9 cellular contexts compared by ENCODE assay signal in the genomic region with DNA sequence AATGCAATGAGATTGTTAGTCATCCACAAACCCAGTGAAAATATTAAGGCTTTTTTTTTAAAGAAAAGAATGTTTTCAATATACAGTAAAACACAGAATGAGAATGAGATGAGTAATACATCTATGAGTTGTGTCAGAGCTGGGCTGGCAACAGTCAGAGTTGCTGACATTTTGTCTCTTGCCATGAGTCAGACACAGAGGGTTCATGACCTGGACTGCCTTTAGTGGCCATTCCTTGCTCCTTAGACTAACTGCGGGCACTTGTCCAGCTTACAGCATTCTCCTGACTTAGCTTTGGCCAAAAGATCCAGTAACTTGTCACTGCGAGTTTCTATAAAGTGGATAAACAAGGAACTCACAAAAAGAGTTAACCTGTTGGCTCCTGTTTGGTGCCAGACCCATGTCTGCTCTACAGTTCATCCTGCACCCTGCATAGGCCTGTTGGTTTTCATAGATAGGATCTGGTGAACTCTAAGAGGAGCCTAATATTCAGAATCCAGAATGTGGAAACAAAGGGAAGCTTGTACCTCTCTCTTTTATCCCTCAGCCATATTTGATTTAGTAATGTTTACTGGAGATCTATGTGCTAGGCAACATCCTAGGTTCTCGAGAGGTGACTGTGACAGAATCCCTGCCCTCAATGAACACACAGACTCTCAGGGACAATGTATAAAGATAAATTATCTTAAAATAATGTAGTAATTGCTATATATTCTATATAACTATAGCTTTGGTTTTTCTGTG.
A peak's percentile ranks its signal among the peaks of the same experiment; 100 is the strongest.
DNase-seq lines count a peak whose midpoint lies in the region; ATAC-seq and TF ChIP-seq lines count a peak whose summit lies in the region.
"Had no signal": no experiment of that assay in that cellular context is flagged by ENCODE, and none has a peak within 500 bp of the region (broad histone marks: within the 10 kb centered on the region; RNA-seq: fewer than 3 reads in every experiment).

No MANE protein-coding gene starts in this region.

- no peak overlapping the region for H3K14ac ChIP-seq in mesenchymal stem cell (ENCODE audit: low read length in 2 of 2)

- peaks cover 3% of the 10 kb centered on the region for H3K4me1 ChIP-seq in mesenchymal stem cell (ENCODE audit: control insufficient read depth, insufficient read depth, low read depth, low read length)
- H3K4me1 ChIP-seq: SJCRH30 had no signal

- peak overlapping the region; percentile 28 for H3K27ac ChIP-seq in mesenchymal stem cell (ENCODE audit: low read length, poor library complexity, severe bottlenecking)
- H3K27ac ChIP-seq: SJCRH30 had no signal

- H4K91ac ChIP-seq in mesenchymal stem cell (ENCODE audit: low read length), result no peak overlapping the region

- no peak overlapping the region for H3K4me2 ChIP-seq in mesenchymal stem cell (ENCODE audit: low read length, poor library complexity, severe bottlenecking)

- DNase-seq in AG20443 (ENCODE audit: low spot score) (peak; percentile 93), HT-29 (ENCODE audit: low spot score) (peak; percentile 58), choroid plexus epithelial cell (ENCODE audit: low read depth) (peak; percentile 95), mesenchymal stem cell (peak; percentile 94), NCI-H1694 treated with DMSO at 0.1 percent for 48 hours (lab: John Stamatoyannopoulos, UW) (no peak), NCI-H82 (lab: John Stamatoyannopoulos, UW) (no peak), NCI-H524 (lab: John Stamatoyannopoulos, UW) (no peak)
- DNase-seq: SJCRH30 had no signal

- H3K4ac ChIP-seq in mesenchymal stem cell (ENCODE audit: low read depth in 1 of 2, low read length in 2 of 2), result no peak overlapping the region

- H2BK12ac ChIP-seq in mesenchymal stem cell (ENCODE audit: low read length in 2 of 2), result peak overlapping the region in 1 of 2 experiments; percentile 57

- no peak for ATAC-seq in HG02852 (IDR thresholded peaks at IDR 0.05; ENCODE audit: unreplicated experiment)

- H3K36me3 ChIP-seq in mesenchymal stem cell (ENCODE audit: control insufficient read depth in 1 of 2, insufficient read depth in 2 of 2, low read depth in 1 of 2, low read length in 2 of 2), result no peaks in the 10 kb centered on the region
- H3K36me3 ChIP-seq: SJCRH30 had no signal

- H2BK15ac ChIP-seq in mesenchymal stem cell (ENCODE audit: low read depth, poor library complexity, severe bottlenecking), result no peak overlapping the region

- peak overlapping the region; percentile 70 for H3K9ac ChIP-seq in mesenchymal stem cell (ENCODE audit: low read length)

- no peak overlapping the region for H2AK5ac ChIP-seq in mesenchymal stem cell (ENCODE audit: low read length, severe bottlenecking)

- 0% methylated on average over 2 of the region's 3 CpGs for WGBS in mesenchymal stem cell

- H2BK5ac ChIP-seq in mesenchymal stem cell (ENCODE audit: low read depth, low read length, poor library complexity, severe bottlenecking), result no peak overlapping the region

- H2BK120ac ChIP-seq in mesenchymal stem cell (ENCODE audit: low read depth, low read length), result no peak overlapping the region

- H3K79me1 ChIP-seq in mesenchymal stem cell (replicated peaks; ENCODE audit: low read length, poor library complexity, severe bottlenecking), result no peaks in the 10 kb centered on the region

- no peak overlapping the region for H4K8ac ChIP-seq in mesenchymal stem cell (ENCODE audit: low read length)

- H3K9me3 ChIP-seq in mesenchymal stem cell (ENCODE audit: control insufficient read depth, low read length), result no peaks in the 10 kb centered on the region
- H3K9me3 ChIP-seq: SJCRH30 had no signal

- no peak for TF ChIP-seq CTCF in choroid plexus epithelial cell (conservative IDR thresholded peaks at IDR 0.05; ENCODE audit: low read depth, low read length)

- no peak overlapping the region for H3K4me3 ChIP-seq in choroid plexus epithelial cell (ENCODE audit: low read depth, low read length)
- no peak overlapping the region for H3K4me3 ChIP-seq in mesenchymal stem cell (ENCODE audit: insufficient read depth in 1 of 2, low read depth in 1 of 2, low read length in 2 of 2)
- H3K4me3 ChIP-seq: SJCRH30 had no signal

- no peaks in the 10 kb centered on the region for H3K27me3 ChIP-seq in mesenchymal stem cell (ENCODE audit: control insufficient read depth in 1 of 2, insufficient read depth in 1 of 2, low read length in 2 of 2)
- H3K27me3 ChIP-seq: SJCRH30 had no signal

- peak overlapping the region in 1 of 2 experiments; percentile 56 for H3K18ac ChIP-seq in mesenchymal stem cell (ENCODE audit: low read depth in 1 of 2, low read length in 2 of 2)

- no peak overlapping the region for H2AFZ ChIP-seq in mesenchymal stem cell (ENCODE audit: low read depth, low read length)

- no peak overlapping the region for H3K23ac ChIP-seq in mesenchymal stem cell (ENCODE audit: low read length in 2 of 2)

Comparison
In these comparisons a context has a peak if more than half of its experiments do, and no peak if none do; other contexts are left out.
1. DNase-seq: peak in AG20443 (single experiment), HT-29 (single experiment), choroid plexus epithelial cell (single experiment) and mesenchymal stem cell (single experiment); none in NCI-H1694 treated with DMSO at 0.1 percent for 48 hours (single experiment), NCI-H82 (single experiment) and NCI-H524 (0 of 2).